Comparison of ENCODE assay signal across 2 cellular contexts in genomic region chr11:95192717-95193116, GRCh38.
TF ChIP-seq lines count a peak whose summit lies in the region.

No MANE protein-coding gene starts in this region.

TF ChIP-seq in HepG2, 621 proteins besides CTCF, POLR2A, EP300 and RAD21:
- TF ChIP-seq ATF7 (IDR thresholded peaks at IDR 0.05) (peak; percentile 7; the same call in 1 of the 2 replicates), ATF7 (CRISPR knock-in tag; IDR thresholded peaks at IDR 0.05) (no peak), SKIL (CRISPR knock-in tag; IDR thresholded peaks at IDR 0.05; ENCODE audit: borderline replicate concordance) (no peak)

TF ChIP-seq in K562, 482 proteins besides CTCF, POLR2A, EP300 and RAD21:
- TF ChIP-seq LEF1 (IDR thresholded peaks at IDR 0.05), result no peak
- no peak for TF ChIP-seq E2F6 (IDR thresholded peaks at IDR 0.05; ENCODE audit: borderline replicate concordance in 1 of 2, extremely low read depth in 1 of 2, insufficient read depth in 1 of 2, insufficient read length in 1 of 2, low read depth in 1 of 2, low read length in 1 of 2, poor library complexity in 1 of 2, severe bottlenecking in 1 of 2)
- no peak for TF ChIP-seq USF2 (CRISPR knock-in tag; IDR thresholded peaks at IDR 0.05)
- TF ChIP-seq POLR3A (IDR thresholded peaks at IDR 0.05; ENCODE audit: borderline replicate concordance, extremely low read depth, insufficient read depth, insufficient read length), result no peak
- no peak for TF ChIP-seq ATF2 (CRISPR knock-in tag; IDR thresholded peaks at IDR 0.05)
- peak; percentile 29; the same call in 1 of the 2 replicates for TF ChIP-seq CEBPB (tag; IDR thresholded peaks at IDR 0.05)
- TF ChIP-seq GATAD2B (IDR thresholded peaks at IDR 0.05; ENCODE audit: borderline replicate concordance), result no peak
- TF ChIP-seq PCBP1 (IDR thresholded peaks at IDR 0.05; ENCODE audit: low read depth, low read length, poor library complexity, severe bottlenecking), result no peak
- no peak for TF ChIP-seq CEBPG (CRISPR knock-in tag; IDR thresholded peaks at IDR 0.05)
- TF ChIP-seq CEBPG (tag; conservative IDR thresholded peaks at IDR 0.05 in 1 of 2, IDR thresholded peaks at IDR 0.05 in 1 of 2), result peak; percentile 44 to 81; a peak in 3 of 4 replicates
- no peak for TF ChIP-seq ZNF79 (CRISPR knock-in tag; IDR thresholded peaks at IDR 0.05; ENCODE audit: low read depth)
- TF ChIP-seq CCAR2 (IDR thresholded peaks at IDR 0.05; ENCODE audit: low read depth, low read length), result no peak
- no peak for TF ChIP-seq ZC3H8 (IDR thresholded peaks at IDR 0.05)
- no peak for TF ChIP-seq ZBTB34 (CRISPR knock-in tag; IDR thresholded peaks at IDR 0.05)
